In the genomic region with DNA sequence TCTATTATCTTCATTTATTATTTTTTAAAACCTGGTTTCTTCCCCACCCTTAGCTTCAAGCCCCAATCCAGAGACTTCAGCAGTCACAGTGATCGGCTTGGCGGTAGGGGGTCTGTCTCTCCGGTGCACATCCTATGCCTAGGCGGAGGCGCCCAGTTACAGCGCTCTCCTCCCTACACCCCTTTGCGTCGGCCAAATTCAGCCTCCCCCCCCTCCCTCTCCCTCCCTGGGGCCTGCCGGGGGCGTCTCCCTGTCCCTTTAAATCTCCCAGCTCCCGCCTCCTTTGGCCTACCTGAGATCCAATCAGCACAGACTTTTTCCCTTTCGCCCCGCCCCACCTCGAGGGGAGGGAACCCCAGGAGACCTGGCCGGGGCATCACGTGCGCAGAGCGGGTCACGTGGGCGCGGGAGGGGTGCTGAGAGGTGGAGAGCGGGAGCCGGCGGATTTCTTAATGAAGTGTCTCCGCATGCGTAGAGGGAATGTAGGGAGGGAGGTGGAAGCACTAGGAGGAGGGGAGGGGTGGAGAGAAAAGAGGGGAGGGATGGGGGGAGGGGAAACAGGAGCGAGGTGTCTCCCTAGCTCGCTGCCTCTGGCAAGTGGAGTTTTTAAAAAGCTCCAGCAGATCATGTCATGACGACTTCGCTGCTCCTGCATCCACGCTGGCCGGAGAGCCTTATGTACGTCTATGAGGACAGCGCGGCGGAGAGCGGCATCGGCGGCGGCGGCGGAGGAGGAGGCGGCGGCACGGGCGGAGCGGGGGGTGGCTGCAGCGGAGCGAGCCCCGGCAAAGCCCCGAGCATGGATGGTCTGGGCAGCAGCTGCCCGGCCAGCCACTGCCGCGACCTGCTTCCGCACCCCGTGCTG, we compare ENCODE assay signal across 9 cellular contexts. TPM values are rescaled to one million over a fixed set of nuclear protein-coding genes. Genes with fewer than 3 reads are reported as not detected.
A peak's percentile ranks its signal among the peaks of the same experiment; 100 is the strongest.
DNase-seq lines count a peak whose midpoint lies in the region; ATAC-seq and TF ChIP-seq lines count a peak whose summit lies in the region.
"Had no signal": no experiment of that assay in that cellular context is flagged by ENCODE, and none has a peak within 500 bp of the region (broad histone marks: within the 10 kb centered on the region; RNA-seq: fewer than 3 reads in every experiment).

A gene with protein sequence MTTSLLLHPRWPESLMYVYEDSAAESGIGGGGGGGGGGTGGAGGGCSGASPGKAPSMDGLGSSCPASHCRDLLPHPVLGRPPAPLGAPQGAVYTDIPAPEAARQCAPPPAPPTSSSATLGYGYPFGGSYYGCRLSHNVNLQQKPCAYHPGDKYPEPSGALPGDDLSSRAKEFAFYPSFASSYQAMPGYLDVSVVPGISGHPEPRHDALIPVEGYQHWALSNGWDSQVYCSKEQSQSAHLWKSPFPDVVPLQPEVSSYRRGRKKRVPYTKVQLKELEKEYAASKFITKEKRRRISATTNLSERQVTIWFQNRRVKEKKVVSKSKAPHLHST (plus strand): TSS at position 556 of the 865 bp plus-strand sequence. CDS start 76 bp downstream, at position 632.

- H3K27ac ChIP-seq in left ventricle myocardium inferior (replicated peaks): no peak within 1 kb of the TSS

- H3K4me1 Mint-ChIP-seq in T-helper 2 cell treated with Interferon-gamma antibody and Interleukin-4, amounts not matched to agents 5 μg/mL and 100 μg/mL, for 36 hours (ENCODE audit: low read depth): no peaks in the 10 kb centered on the region

- peaks cover 90% of the 10 kb centered on the region for H3K27me3 Mint-ChIP-seq in T-helper 2 cell treated with Interferon-gamma antibody and Interleukin-4, amounts not matched to agents 5 μg/mL and 100 μg/mL, for 36 hours (ENCODE audit: low read depth)

- peak within 1 kb of the TSS; percentile 15 for H3K27ac Mint-ChIP-seq in T-helper 2 cell treated with Interferon-gamma antibody and Interleukin-4, amounts not matched to agents 5 μg/mL and 100 μg/mL, for 36 hours

- no peaks in the 10 kb centered on the region for H3K9me3 ChIP-seq in left ventricle myocardium inferior (replicated peaks)

- DNase-seq in DMS79 treated with DMSO at 0.1 percent for 48 hours (lab: John Stamatoyannopoulos, UW) (peak; percentile 88), LoVo (ENCODE audit: low spot score) (peak; percentile 32), left ventricle myocardium inferior (no peak), hepatic stellate cell (ENCODE audit: low spot score) (no peak)
- DNase-seq in T-helper 2 cell treated with Interferon-gamma antibody and Interleukin-4, amounts not matched to agents 5 μg/mL and 100 μg/mL, for 36 hours (ENCODE audit: low spot score): no peak
- peak in 3 of 4 experiments; percentile 10 to 53 (median 45) for DNase-seq in stimulated activated CD4-positive, alpha-beta T cell treated with anti-CD3 and anti-CD28 coated beads, Interleukin-1b, Interleukin-23, amount 100 ng/mL, for 24 hours (ENCODE audit: low read depth in 4 of 4, low spot score in 1 of 4)

- no peak within 1 kb of the TSS for H3K4me3 Mint-ChIP-seq in T-helper 2 cell treated with Interferon-gamma antibody and Interleukin-4, amounts not matched to agents 5 μg/mL and 100 μg/mL, for 36 hours

- TF ChIP-seq CTCF in left ventricle myocardium inferior (IDR thresholded peaks at IDR 0.05; ENCODE audit: borderline replicate concordance): no peak

- peaks cover 20% of the 10 kb centered on the region for H3K4me1 ChIP-seq in left ventricle myocardium inferior

- peak within 1 kb of the TSS; percentile 19 for H3K4me3 ChIP-seq in left ventricle myocardium inferior

- H3K27me3 ChIP-seq in left ventricle myocardium inferior (ENCODE audit: low read depth): peaks cover 100% of the 10 kb centered on the region

- intact Hi-C loops in left ventricle myocardium inferior (cut with micrococcal nuclease): no loop called here

- H3K36me3 ChIP-seq in left ventricle myocardium inferior: no peaks in the 10 kb centered on the region

- no peak for ATAC-seq in HG02852 (IDR thresholded peaks at IDR 0.05; ENCODE audit: unreplicated experiment)
- ATAC-seq in HG03469 (IDR thresholded peaks at IDR 0.05; ENCODE audit: unreplicated experiment): no peak

- H3K36me3 Mint-ChIP-seq in T-helper 2 cell treated with Interferon-gamma antibody and Interleukin-4, amounts not matched to agents 5 μg/mL and 100 μg/mL, for 36 hours (ENCODE audit: low read depth): peaks cover 2% of the 10 kb centered on the region

- H3K9me3 Mint-ChIP-seq in T-helper 2 cell treated with Interferon-gamma antibody and Interleukin-4, amounts not matched to agents 5 μg/mL and 100 μg/mL, for 36 hours: no peaks in the 10 kb centered on the region

RNA-seq across cellular contexts. Expression of the gene that starts here (rescaled TPM):
- not detected for total RNA-seq in left ventricle myocardium inferior
- total RNA-seq: liver had no signal

Comparison
In these comparisons a context has a peak if more than half of its experiments do, and no peak if none do; other contexts are left out.
1. DNase-seq: peak in DMS79 treated with DMSO at 0.1 percent for 48 hours (single experiment), LoVo (single experiment) and stimulated activated CD4-positive, alpha-beta T cell treated with anti-CD3 and anti-CD28 coated beads, Interleukin-1b, Interleukin-23, amount 100 ng/mL, for 24 hours (3 of 4); none in T-helper 2 cell treated with Interferon-gamma antibody and Interleukin-4, amounts not matched to agents 5 μg/mL and 100 μg/mL, for 36 hours (single experiment), left ventricle myocardium inferior (single experiment) and hepatic stellate cell (single experiment).